In genomic region chr11:506238-506949, GRCh38 we compare ENCODE assay signal across 1 cellular context.
TF ChIP-seq lines count a peak whose summit lies in the region.

No MANE protein-coding gene starts in this region.

TF ChIP-seq in K562, 482 proteins besides CTCF, POLR2A, EP300 and RAD21 (continued from another document and continues in another):
- TF ChIP-seq ZNF407 (IDR thresholded peaks at IDR 0.05; ENCODE audit: low read depth): no peak
- TF ChIP-seq KLF1 (tag; IDR thresholded peaks at IDR 0.05): no peak
- no peak for TF ChIP-seq SNIP1 (IDR thresholded peaks at IDR 0.05; ENCODE audit: low read depth)
- TF ChIP-seq, protein P1, sequence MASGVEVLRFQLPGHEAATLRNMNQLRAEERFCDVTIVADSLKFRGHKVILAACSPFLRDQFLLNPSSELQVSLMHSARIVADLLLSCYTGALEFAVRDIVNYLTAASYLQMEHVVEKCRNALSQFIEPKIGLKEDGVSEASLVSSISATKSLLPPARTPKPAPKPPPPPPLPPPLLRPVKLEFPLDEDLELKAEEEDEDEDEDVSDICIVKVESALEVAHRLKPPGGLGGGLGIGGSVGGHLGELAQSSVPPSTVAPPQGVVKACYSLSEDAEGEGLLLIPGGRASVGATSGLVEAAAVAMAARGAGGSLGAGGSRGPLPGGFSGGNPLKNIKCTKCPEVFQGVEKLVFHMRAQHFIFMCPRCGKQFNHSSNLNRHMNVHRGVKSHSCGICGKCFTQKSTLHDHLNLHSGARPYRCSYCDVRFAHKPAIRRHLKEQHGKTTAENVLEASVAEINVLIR (CRISPR knock-in tag; IDR thresholded peaks at IDR 0.05): peak; percentile 96
- no peak for TF ChIP-seq PTRF (tag; IDR thresholded peaks at IDR 0.05)
- no peak for TF ChIP-seq HSF4 (CRISPR knock-in tag; IDR thresholded peaks at IDR 0.05; ENCODE audit: borderline replicate concordance)
- TF ChIP-seq NFIC (IDR thresholded peaks at IDR 0.05): peak; percentile 91
- no peak for TF ChIP-seq MCM7 (IDR thresholded peaks at IDR 0.05)
- TF ChIP-seq RBFOX2 (IDR thresholded peaks at IDR 0.05; ENCODE audit: low read depth, low read length): peak; percentile 95
- no peak for TF ChIP-seq E2F3 (CRISPR knock-in tag; IDR thresholded peaks at IDR 0.05)
- TF ChIP-seq, protein P2, sequence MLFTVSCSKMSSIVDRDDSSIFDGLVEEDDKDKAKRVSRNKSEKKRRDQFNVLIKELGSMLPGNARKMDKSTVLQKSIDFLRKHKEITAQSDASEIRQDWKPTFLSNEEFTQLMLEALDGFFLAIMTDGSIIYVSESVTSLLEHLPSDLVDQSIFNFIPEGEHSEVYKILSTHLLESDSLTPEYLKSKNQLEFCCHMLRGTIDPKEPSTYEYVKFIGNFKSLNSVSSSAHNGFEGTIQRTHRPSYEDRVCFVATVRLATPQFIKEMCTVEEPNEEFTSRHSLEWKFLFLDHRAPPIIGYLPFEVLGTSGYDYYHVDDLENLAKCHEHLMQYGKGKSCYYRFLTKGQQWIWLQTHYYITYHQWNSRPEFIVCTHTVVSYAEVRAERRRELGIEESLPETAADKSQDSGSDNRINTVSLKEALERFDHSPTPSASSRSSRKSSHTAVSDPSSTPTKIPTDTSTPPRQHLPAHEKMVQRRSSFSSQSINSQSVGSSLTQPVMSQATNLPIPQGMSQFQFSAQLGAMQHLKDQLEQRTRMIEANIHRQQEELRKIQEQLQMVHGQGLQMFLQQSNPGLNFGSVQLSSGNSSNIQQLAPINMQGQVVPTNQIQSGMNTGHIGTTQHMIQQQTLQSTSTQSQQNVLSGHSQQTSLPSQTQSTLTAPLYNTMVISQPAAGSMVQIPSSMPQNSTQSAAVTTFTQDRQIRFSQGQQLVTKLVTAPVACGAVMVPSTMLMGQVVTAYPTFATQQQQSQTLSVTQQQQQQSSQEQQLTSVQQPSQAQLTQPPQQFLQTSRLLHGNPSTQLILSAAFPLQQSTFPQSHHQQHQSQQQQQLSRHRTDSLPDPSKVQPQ (CRISPR knock-in tag; IDR thresholded peaks at IDR 0.05; ENCODE audit: borderline replicate concordance): no peak
- no peak for TF ChIP-seq STAT5B (CRISPR knock-in tag; IDR thresholded peaks at IDR 0.05)
- peak; percentile 88 for TF ChIP-seq POLR2G (IDR thresholded peaks at IDR 0.05; ENCODE audit: low read depth, low read length)
- TF ChIP-seq ZNF121 (CRISPR knock-in tag; conservative IDR thresholded peaks at IDR 0.05): no peak
- no peak for TF ChIP-seq MYNN (IDR thresholded peaks at IDR 0.05)
- TF ChIP-seq MYNN (CRISPR knock-in tag; IDR thresholded peaks at IDR 0.05): no peak
- TF ChIP-seq HMG20A (CRISPR knock-in tag; conservative IDR thresholded peaks at IDR 0.05): no peak
- TF ChIP-seq ELF1 (tag; IDR thresholded peaks at IDR 0.05): peak; percentile 94
- TF ChIP-seq, protein P3, sequence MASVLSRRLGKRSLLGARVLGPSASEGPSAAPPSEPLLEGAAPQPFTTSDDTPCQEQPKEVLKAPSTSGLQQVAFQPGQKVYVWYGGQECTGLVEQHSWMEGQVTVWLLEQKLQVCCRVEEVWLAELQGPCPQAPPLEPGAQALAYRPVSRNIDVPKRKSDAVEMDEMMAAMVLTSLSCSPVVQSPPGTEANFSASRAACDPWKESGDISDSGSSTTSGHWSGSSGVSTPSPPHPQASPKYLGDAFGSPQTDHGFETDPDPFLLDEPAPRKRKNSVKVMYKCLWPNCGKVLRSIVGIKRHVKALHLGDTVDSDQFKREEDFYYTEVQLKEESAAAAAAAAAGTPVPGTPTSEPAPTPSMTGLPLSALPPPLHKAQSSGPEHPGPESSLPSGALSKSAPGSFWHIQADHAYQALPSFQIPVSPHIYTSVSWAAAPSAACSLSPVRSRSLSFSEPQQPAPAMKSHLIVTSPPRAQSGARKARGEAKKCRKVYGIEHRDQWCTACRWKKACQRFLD (CRISPR knock-in tag; IDR thresholded peaks at IDR 0.05): peak; percentile 31; the same call in 1 of the 2 replicates
- TF ChIP-seq, protein P4, sequence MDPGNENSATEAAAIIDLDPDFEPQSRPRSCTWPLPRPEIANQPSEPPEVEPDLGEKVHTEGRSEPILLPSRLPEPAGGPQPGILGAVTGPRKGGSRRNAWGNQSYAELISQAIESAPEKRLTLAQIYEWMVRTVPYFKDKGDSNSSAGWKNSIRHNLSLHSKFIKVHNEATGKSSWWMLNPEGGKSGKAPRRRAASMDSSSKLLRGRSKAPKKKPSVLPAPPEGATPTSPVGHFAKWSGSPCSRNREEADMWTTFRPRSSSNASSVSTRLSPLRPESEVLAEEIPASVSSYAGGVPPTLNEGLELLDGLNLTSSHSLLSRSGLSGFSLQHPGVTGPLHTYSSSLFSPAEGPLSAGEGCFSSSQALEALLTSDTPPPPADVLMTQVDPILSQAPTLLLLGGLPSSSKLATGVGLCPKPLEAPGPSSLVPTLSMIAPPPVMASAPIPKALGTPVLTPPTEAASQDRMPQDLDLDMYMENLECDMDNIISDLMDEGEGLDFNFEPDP (CRISPR knock-in tag; IDR thresholded peaks at IDR 0.05): no peak
- peak; percentile 97 for TF ChIP-seq EP400 (IDR thresholded peaks at IDR 0.05)
- TF ChIP-seq, protein P5, sequence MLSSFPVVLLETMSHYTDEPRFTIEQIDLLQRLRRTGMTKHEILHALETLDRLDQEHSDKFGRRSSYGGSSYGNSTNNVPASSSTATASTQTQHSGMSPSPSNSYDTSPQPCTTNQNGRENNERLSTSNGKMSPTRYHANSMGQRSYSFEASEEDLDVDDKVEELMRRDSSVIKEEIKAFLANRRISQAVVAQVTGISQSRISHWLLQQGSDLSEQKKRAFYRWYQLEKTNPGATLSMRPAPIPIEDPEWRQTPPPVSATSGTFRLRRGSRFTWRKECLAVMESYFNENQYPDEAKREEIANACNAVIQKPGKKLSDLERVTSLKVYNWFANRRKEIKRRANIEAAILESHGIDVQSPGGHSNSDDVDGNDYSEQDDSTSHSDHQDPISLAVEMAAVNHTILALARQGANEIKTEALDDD (IDR thresholded peaks at IDR 0.05): no peak
- no peak; the same call in 1 of the 2 replicates for TF ChIP-seq TCF3 (CRISPR knock-in tag; IDR thresholded peaks at IDR 0.05)
- no peak for TF ChIP-seq ZNF384 (IDR thresholded peaks at IDR 0.05; ENCODE audit: low read depth, low read length)
- peak; percentile 68; the same call in 1 of the 2 replicates for TF ChIP-seq NR2C2 (CRISPR knock-in tag; IDR thresholded peaks at IDR 0.05)
- TF ChIP-seq NR2C2 (tag; IDR thresholded peaks at IDR 0.05): peak; percentile 89
- TF ChIP-seq MXI1 (IDR thresholded peaks at IDR 0.05; ENCODE audit: low read depth, low read length): peak; percentile 94
- TF ChIP-seq ZNF175 (CRISPR knock-in tag; IDR thresholded peaks at IDR 0.05; ENCODE audit: low read depth): 0 out of 2 replicates have a peak, but pooled peaks have one; percentile 31
- TF ChIP-seq CCNT2 (IDR thresholded peaks at IDR 0.05; ENCODE audit: borderline replicate concordance, extremely low read depth, insufficient read length, low read depth, low read length): peak; percentile 57
- TF ChIP-seq MIER1 (IDR thresholded peaks at IDR 0.05; ENCODE audit: low read depth): no peak
- TF ChIP-seq, protein P6, sequence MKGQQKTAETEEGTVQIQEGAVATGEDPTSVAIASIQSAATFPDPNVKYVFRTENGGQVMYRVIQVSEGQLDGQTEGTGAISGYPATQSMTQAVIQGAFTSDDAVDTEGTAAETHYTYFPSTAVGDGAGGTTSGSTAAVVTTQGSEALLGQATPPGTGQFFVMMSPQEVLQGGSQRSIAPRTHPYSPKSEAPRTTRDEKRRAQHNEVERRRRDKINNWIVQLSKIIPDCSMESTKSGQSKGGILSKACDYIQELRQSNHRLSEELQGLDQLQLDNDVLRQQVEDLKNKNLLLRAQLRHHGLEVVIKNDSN (CRISPR knock-in tag; IDR thresholded peaks at IDR 0.05): peak; percentile 89
- no peak for TF ChIP-seq ZNF507 (tag; conservative IDR thresholded peaks at IDR 0.05)
- no peak for TF ChIP-seq XRCC4 (IDR thresholded peaks at IDR 0.05; ENCODE audit: extremely low read depth, insufficient read depth, insufficient read length)
- TF ChIP-seq, protein P7, sequence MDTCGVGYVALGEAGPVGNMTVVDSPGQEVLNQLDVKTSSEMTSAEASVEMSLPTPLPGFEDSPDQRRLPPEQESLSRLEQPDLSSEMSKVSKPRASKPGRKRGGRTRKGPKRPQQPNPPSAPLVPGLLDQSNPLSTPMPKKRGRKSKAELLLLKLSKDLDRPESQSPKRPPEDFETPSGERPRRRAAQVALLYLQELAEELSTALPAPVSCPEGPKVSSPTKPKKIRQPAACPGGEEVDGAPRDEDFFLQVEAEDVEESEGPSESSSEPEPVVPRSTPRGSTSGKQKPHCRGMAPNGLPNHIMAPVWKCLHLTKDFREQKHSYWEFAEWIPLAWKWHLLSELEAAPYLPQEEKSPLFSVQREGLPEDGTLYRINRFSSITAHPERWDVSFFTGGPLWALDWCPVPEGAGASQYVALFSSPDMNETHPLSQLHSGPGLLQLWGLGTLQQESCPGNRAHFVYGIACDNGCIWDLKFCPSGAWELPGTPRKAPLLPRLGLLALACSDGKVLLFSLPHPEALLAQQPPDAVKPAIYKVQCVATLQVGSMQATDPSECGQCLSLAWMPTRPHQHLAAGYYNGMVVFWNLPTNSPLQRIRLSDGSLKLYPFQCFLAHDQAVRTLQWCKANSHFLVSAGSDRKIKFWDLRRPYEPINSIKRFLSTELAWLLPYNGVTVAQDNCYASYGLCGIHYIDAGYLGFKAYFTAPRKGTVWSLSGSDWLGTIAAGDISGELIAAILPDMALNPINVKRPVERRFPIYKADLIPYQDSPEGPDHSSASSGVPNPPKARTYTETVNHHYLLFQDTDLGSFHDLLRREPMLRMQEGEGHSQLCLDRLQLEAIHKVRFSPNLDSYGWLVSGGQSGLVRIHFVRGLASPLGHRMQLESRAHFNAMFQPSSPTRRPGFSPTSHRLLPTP (IDR thresholded peaks at IDR 0.05; ENCODE audit: borderline replicate concordance, extremely low read depth, insufficient read length): no peak
- peak; percentile 68; the same call in 1 of the 2 replicates for TF ChIP-seq ATF6 (CRISPR knock-in tag; IDR thresholded peaks at IDR 0.05)
- TF ChIP-seq SIN3B (IDR thresholded peaks at IDR 0.05; ENCODE audit: low read depth): peak; percentile 64; the same call in 1 of the 2 replicates
- TF ChIP-seq TEAD4 (IDR thresholded peaks at IDR 0.05; ENCODE audit: low read length): 0 out of 2 replicates have a peak, but pooled peaks have one; percentile 4
- TF ChIP-seq TEAD4 (CRISPR knock-in tag; IDR thresholded peaks at IDR 0.05; ENCODE audit: borderline replicate concordance): no peak
- TF ChIP-seq ZNF79 (CRISPR knock-in tag; IDR thresholded peaks at IDR 0.05; ENCODE audit: low read depth): no peak
